ENCODE assay signal across 28 cellular contexts in the genomic region with DNA sequence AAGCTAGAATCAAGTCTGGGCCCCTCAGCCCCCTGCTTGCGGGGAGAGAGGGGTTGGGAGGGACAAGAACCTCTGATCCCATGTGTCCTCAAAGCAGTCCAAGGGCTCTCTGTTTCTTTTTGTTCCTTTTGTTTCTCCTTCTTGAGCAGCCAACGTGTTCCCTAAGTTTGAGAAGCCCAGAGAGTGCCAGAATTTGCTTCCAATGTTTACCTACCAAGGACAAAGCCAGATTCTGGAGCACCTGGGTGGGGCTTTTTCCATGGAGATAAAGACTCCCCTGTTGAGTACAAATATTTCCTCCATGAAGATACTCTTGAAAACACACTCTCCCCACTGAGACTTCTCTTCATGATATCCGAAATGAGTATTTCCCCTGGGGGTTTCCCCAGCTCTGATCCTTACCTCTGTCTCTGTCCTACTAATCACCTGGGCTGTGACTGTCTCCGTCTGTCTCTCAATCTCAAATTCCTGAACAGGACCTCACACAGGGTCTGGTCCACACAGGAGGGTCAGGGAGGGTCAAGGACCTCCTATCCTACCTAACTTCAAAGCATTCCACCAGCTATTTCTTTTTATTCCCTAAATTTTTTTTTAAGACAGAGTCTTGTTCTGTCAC. TPM values are rescaled to one million over a fixed set of nuclear protein-coding genes. Genes with fewer than 3 reads are reported as not detected.
DNase-seq lines count a peak whose midpoint lies in the region; ATAC-seq and TF ChIP-seq lines count a peak whose summit lies in the region.
"Had no signal": no experiment of that assay in that cellular context is flagged by ENCODE, and none has a peak within 500 bp of the region (broad histone marks: within the 10 kb centered on the region; RNA-seq: fewer than 3 reads in every experiment).

No MANE protein-coding gene starts in this region.

- H3K4ac ChIP-seq in mesendoderm (ENCODE audit: low read depth, low read length): peak overlapping the region; percentile 81

- H2BK5ac ChIP-seq in mesendoderm (ENCODE audit: low read length): no peak overlapping the region

- no peak for ATAC-seq in HG03571 (IDR thresholded peaks at IDR 0.05; ENCODE audit: unreplicated experiment)
- ATAC-seq: sciatic nerve, WTC11 had no signal

- WGBS in mesendoderm (ENCODE audit: extremely low coverage, insufficient coverage, low lambda C conversion rate): no CpG with 5 or more reads among the region's 4 CpGs

- no peak overlapping the region for H3K9ac ChIP-seq in mesendoderm (ENCODE audit: low read length)

- peak overlapping the region; percentile 74 for H2BK120ac ChIP-seq in mesendoderm (ENCODE audit: low read depth, low read length)

- peak overlapping the region; percentile 82 for H2AK5ac ChIP-seq in mesendoderm (ENCODE audit: low read length)

- peak overlapping the region; percentile 79 for H3K18ac ChIP-seq in mesendoderm (ENCODE audit: low read length)

- H3K4me2 ChIP-seq in mesendoderm (ENCODE audit: low read length): no peak overlapping the region

- H3K23ac ChIP-seq in mesendoderm (ENCODE audit: low read length): no peak overlapping the region

- no peaks in the 10 kb centered on the region for H3K27me3 ChIP-seq in mesendoderm (ENCODE audit: insufficient read depth, low read length, poor library complexity)
- H3K27me3 ChIP-seq: BE2C, SJCRH30 had no signal

- H3K36me3 ChIP-seq in mesendoderm (ENCODE audit: control insufficient read depth, insufficient read depth, low read length): no peaks in the 10 kb centered on the region
- H3K36me3 ChIP-seq: BE2C, left ventricle myocardium inferior, SJCRH30, tibial artery had no signal

- H3K4me3 ChIP-seq in mesendoderm (ENCODE audit: low read length): no peak overlapping the region
- H3K4me3 ChIP-seq: left ventricle myocardium inferior, SJCRH30, tibial artery had no signal

- H2BK15ac ChIP-seq in mesendoderm (replicated peaks; ENCODE audit: low read depth): no peak overlapping the region

- peaks cover 10% of the 10 kb centered on the region for H3K4me1 ChIP-seq in mesendoderm (ENCODE audit: control insufficient read depth, low read depth, low read length)
- H3K4me1 ChIP-seq: BE2C, left ventricle myocardium inferior, SJCRH30, tibial artery had no signal

- H3K79me1 ChIP-seq in mesendoderm (ENCODE audit: low read length): no peaks in the 10 kb centered on the region

- H4K8ac ChIP-seq in mesendoderm (ENCODE audit: low read depth, low read length): no peak overlapping the region

- H3K27ac ChIP-seq in VCaP (peak overlapping the region; percentile 27; the same call in 1 of the 2 replicates), mesendoderm (ENCODE audit: low read depth, low read length) (peak overlapping the region; percentile 62)
- H3K27ac ChIP-seq: HL-60, left ventricle myocardium inferior, SJCRH30, tibial artery had no signal

- no peak overlapping the region for H3K56ac ChIP-seq in mesendoderm (ENCODE audit: low read length)

- no peaks in the 10 kb centered on the region for H3K79me2 ChIP-seq in mesendoderm (ENCODE audit: control insufficient read depth, insufficient read depth, low read length)

- H4K5ac ChIP-seq in mesendoderm (ENCODE audit: low read length): no peak overlapping the region

- DNase-seq in ELF-1 (ENCODE audit: low read depth, low spot score) (peak; percentile 24), GM20000 (ENCODE audit: low spot score) (peak; percentile 37), mesendoderm (peak; percentile 9), nucleus accumbens (lab: John Stamatoyannopoulos, UW) (no peak), HCEC 1CT (no peak)
- DNase-seq: activated CD4-positive, alpha-beta T cell treated with anti-CD3 and anti-CD28 coated beads, Interleukin-2, amount 50 U/mL, for 1 hour; activated gamma-delta T cell; activated naive CD8-positive, alpha-beta T cell treated with anti-CD3 and anti-CD28 coated beads for 36 hours; activated T-cell treated with anti-CD3 and anti-CD28 coated beads, Interleukin-2, amount 50 U/mL, for 1 hour; anterior cingulate cortex; BE2C; DMS153; effector CD8-positive, alpha-beta T cell; GOT3; KG1; left ventricle myocardium inferior; MM.1S; NCI-H2107; NCI-H82; RPMI8226; SJCRH30; SW 1271; tibial artery had no signal

- TF ChIP-seq CTCF in GM20000 (IDR thresholded peaks at IDR 0.05; ENCODE audit: extremely low read depth, missing control alignments) (no peak), VCaP (conservative IDR thresholded peaks at IDR 0.05) (no peak)

RNA-seq across cellular contexts. Expression of a gene that starts 27.4 kb away (rescaled TPM):
- 20.5 TPM for polyA plus RNA-seq in mesendoderm (2013, experiment 1 of 2)
- 19.3 TPM for polyA plus RNA-seq in mesendoderm (2013, experiment 2 of 2)

RNA-seq across cellular contexts. Expression of a gene that starts 33.8 kb away (rescaled TPM):
- 0.46 TPM for polyA plus RNA-seq in mesendoderm (2013, experiment 1 of 2)
- 0.35 TPM for polyA plus RNA-seq in mesendoderm (2013, experiment 2 of 2)

Comparison
In these comparisons a context has a peak if more than half of its experiments do, and no peak if none do; other contexts are left out.
1. DNase-seq: peak in ELF-1 (single experiment), GM20000 (single experiment) and mesendoderm (single experiment); none in nucleus accumbens (0 of 56) and HCEC 1CT (single experiment).